23 cellular contexts compared by ENCODE assay signal in the genomic region with DNA sequence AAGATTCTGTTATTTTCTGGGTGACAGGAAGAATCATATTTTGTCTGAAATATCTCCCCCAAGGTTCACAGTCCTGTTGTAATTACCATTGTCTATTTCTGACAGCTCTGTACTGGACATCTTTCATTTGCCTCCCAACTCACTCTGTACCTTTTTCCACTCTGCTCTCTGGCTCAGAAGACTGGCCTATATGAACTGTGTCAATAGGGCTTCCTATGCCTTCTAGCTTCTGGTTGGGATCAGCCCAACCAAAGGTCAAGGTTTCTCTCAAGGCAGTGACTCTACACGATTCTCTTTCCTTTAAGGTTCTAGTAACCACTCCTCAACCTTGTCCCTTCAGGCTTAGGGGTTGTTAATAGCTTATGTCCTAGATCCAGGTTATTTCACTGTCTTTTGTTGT. TPM values are rescaled to one million over a fixed set of nuclear protein-coding genes. Genes with fewer than 3 reads are reported as not detected.
DNase-seq lines count a peak whose midpoint lies in the region; ATAC-seq, FAIRE-seq and TF ChIP-seq lines count a peak whose summit lies in the region.
"Had no signal": no experiment of that assay in that cellular context is flagged by ENCODE, and none has a peak within 500 bp of the region (broad histone marks: within the 10 kb centered on the region; RNA-seq: fewer than 3 reads in every experiment).

No MANE protein-coding gene starts in this region.

- no peak for TF ChIP-seq CTCF in body of pancreas (IDR thresholded peaks at IDR 0.05)

- TF ChIP-seq POLR2A in body of pancreas (IDR thresholded peaks at IDR 0.05) = no peak

- peak overlapping the region; percentile 78 for H3K27ac Mint-ChIP-seq in activated T-cell treated with anti-CD3 and anti-CD28 coated beads, Interleukin-2, amount 50 U/mL, for 72 hours
- H3K27ac Mint-ChIP-seq in T-helper 17 cell = peak overlapping the region; percentile 6
- H3K27ac Mint-ChIP-seq: H9 had no signal

- H3K4me3 Mint-ChIP-seq in activated T-cell treated with anti-CD3 and anti-CD28 coated beads, Interleukin-2, amount 50 U/mL, for 72 hours = no peak overlapping the region
- no peak overlapping the region for H3K4me3 Mint-ChIP-seq in activated T-cell treated with anti-CD3 and anti-CD28 coated beads, Interleukin-2, amount 50 U/mL, for 4 hours
- H3K4me3 Mint-ChIP-seq in T-helper 17 cell = no peak overlapping the region
- H3K4me3 Mint-ChIP-seq: CD4-positive, alpha-beta memory T cell; H9 had no signal

- H3K4me1 Mint-ChIP-seq in activated T-cell treated with anti-CD3 and anti-CD28 coated beads, Interleukin-2, amount 50 U/mL, for 72 hours (ENCODE audit: low read depth) = peaks cover 17% of the 10 kb centered on the region
- peaks cover 2% of the 10 kb centered on the region for H3K4me1 Mint-ChIP-seq in activated T-cell treated with anti-CD3 and anti-CD28 coated beads, Interleukin-2, amount 50 U/mL, for 4 hours (ENCODE audit: low read depth)
- H3K4me1 Mint-ChIP-seq in T-helper 17 cell = peaks cover 15% of the 10 kb centered on the region
- H3K4me1 Mint-ChIP-seq: H9 had no signal

- H3K9me3 ChIP-seq in T-helper 17 cell (ENCODE audit: control insufficient read depth, low read length, poor library complexity, severe bottlenecking) (no peaks in the 10 kb centered on the region), small intestine (ENCODE audit: control insufficient read depth, low read depth) (no peaks in the 10 kb centered on the region), body of pancreas (no peaks in the 10 kb centered on the region)
- H3K9me3 ChIP-seq: BE2C had no signal

- ATAC-seq in activated T-cell treated with anti-CD3 and anti-CD28 coated beads, Interleukin-2, amount 50 U/mL, for 72 hours (replicated peaks in 1 of 2) = no peak
- ATAC-seq in activated T-cell treated with anti-CD3 and anti-CD28 coated beads, Interleukin-2, amount 50 U/mL, for 4 hours = no peak
- no peak for ATAC-seq in T-helper 17 cell
- peak; percentile 68 for ATAC-seq in left colon
- no peak for ATAC-seq in body of pancreas
- ATAC-seq: HCT116 had no signal

- no peaks in the 10 kb centered on the region for H3K27me3 Mint-ChIP-seq in activated T-cell treated with anti-CD3 and anti-CD28 coated beads, Interleukin-2, amount 50 U/mL, for 72 hours (ENCODE audit: low read depth)
- H3K27me3 Mint-ChIP-seq in activated T-cell treated with anti-CD3 and anti-CD28 coated beads, Interleukin-2, amount 50 U/mL, for 4 hours (ENCODE audit: low read depth) = no peaks in the 10 kb centered on the region
- H3K27me3 Mint-ChIP-seq in T-helper 17 cell = no peaks in the 10 kb centered on the region
- H3K27me3 Mint-ChIP-seq: CD4-positive, alpha-beta memory T cell had no signal

- H3K27ac ChIP-seq in small intestine (ENCODE audit: low read depth in 1 of 2, low read length in 1 of 2) (no peak overlapping the region), body of pancreas (no peak overlapping the region)
- H3K27ac ChIP-seq: 22Rv1, GM23248 had no signal

- H3K36me3 ChIP-seq in small intestine (ENCODE audit: control insufficient read depth in 2 of 2, insufficient read depth in 2 of 2, low read length in 2 of 2) (peaks cover 17 to 27% of the 10 kb centered on the region in 2 donors), body of pancreas (replicated peaks in 1 of 2; ENCODE audit: insufficient read depth in 1 of 2, low read depth in 2 of 2) (peaks cover 4 to 36% of the 10 kb centered on the region in 2 donors)

- H3K4me1 ChIP-seq in small intestine (ENCODE audit: control insufficient read depth in 2 of 2, insufficient read depth in 1 of 2, low read depth in 1 of 2, low read length in 1 of 2) = no peaks in the 10 kb centered on the region
- no peaks in the 10 kb centered on the region for H3K4me1 ChIP-seq in body of pancreas
- H3K4me1 ChIP-seq: BE2C had no signal

- H3K4me3 ChIP-seq in small intestine (ENCODE audit: low read depth in 1 of 2, low read length in 2 of 2) = no peak overlapping the region
- H3K4me3 ChIP-seq in body of pancreas = no peak overlapping the region
- H3K4me3 ChIP-seq: GM23248 had no signal

- H3K9me3 Mint-ChIP-seq in activated T-cell treated with anti-CD3 and anti-CD28 coated beads, Interleukin-2, amount 50 U/mL, for 72 hours = no peaks in the 10 kb centered on the region
- H3K9me3 Mint-ChIP-seq in activated T-cell treated with anti-CD3 and anti-CD28 coated beads, Interleukin-2, amount 50 U/mL, for 4 hours = no peaks in the 10 kb centered on the region
- H3K9me3 Mint-ChIP-seq: CD4-positive, alpha-beta memory T cell; H9 had no signal

- DNase-seq in activated T-cell treated with anti-CD3 and anti-CD28 coated beads, Interleukin-2, amount 50 U/mL, for 72 hours = no peak
- DNase-seq in activated T-cell treated with anti-CD3 and anti-CD28 coated beads, Interleukin-2, amount 50 U/mL, for 4 hours = no peak
- no peak for DNase-seq in T-helper 17 cell
- no peak for DNase-seq in left colon
- peak; percentile 18 for DNase-seq in small intestine
- no peak for DNase-seq in body of pancreas
- DNase-seq in AML-193 (lab: John Stamatoyannopoulos, UW) = no peak
- no peak for DNase-seq in frontal cortex (ENCODE audit: low spot score in 2 of 2)
- DNase-seq: BE2C; C1 segment of cervical spinal cord; Calu3; CD4-positive, alpha-beta memory T cell; COR-L47; DMS53; DMS79 treated with DMSO at 0.1 percent for 48 hours; GF-D8; GM23248; H9 had no signal

- 71 to 82% (median 75%) methylated on average over 1 of the region's 1 CpG for WGBS in small intestine, 3 donors
- WGBS in body of pancreas, 2 donors = 64 to 85% methylated on average over 1 of the region's 1 CpG

- intact Hi-C loops in left colon (cut with DNase I, micrococcal nuclease) (no loop called here), body of pancreas (cut with DNase I) (no loop called here)

- FAIRE-seq in small intestine (lab: Jason Lieb, UNC) (no peak), frontal cortex (lab: Jason Lieb, UNC) (no peak)
- FAIRE-seq: A204.1, GM12891, GM18507 had no signal

- no peaks in the 10 kb centered on the region for H3K27me3 ChIP-seq in small intestine (ENCODE audit: control insufficient read depth in 2 of 2, insufficient read depth in 2 of 2, low read length in 2 of 2)
- no peaks in the 10 kb centered on the region for H3K27me3 ChIP-seq in body of pancreas
- H3K27me3 ChIP-seq: BE2C had no signal

- peaks cover 12 to 25% of the 10 kb centered on the region in 2 donors for H3K36me3 Mint-ChIP-seq in activated T-cell treated with anti-CD3 and anti-CD28 coated beads, Interleukin-2, amount 50 U/mL, for 72 hours (ENCODE audit: insufficient read depth in 2 of 2)
- peaks cover 47% of the 10 kb centered on the region for H3K36me3 Mint-ChIP-seq in activated T-cell treated with anti-CD3 and anti-CD28 coated beads, Interleukin-2, amount 50 U/mL, for 4 hours (ENCODE audit: insufficient read depth)
- peaks cover 17% of the 10 kb centered on the region for H3K36me3 Mint-ChIP-seq in T-helper 17 cell (ENCODE audit: low read depth)

RNA-seq across cellular contexts. Expression of gene KLHL12, which starts 17.5 kb away (rescaled TPM):
- 10 to 100 TPM; 43.8 to 52.5 TPM for total RNA-seq in activated T-cell treated with anti-CD3 and anti-CD28 coated beads, Interleukin-2, amount 50 U/mL, for 72 hours
- 10 to 100 TPM; 31.1 to 32.5 (median 32.3) TPM for total RNA-seq in activated T-cell treated with anti-CD3 and anti-CD28 coated beads, Interleukin-2, amount 50 U/mL, for 4 hours
- 10 to 100 TPM; 16.7 to 21.1 TPM for total RNA-seq in T-helper 17 cell
- total RNA-seq in left colon = 10 to 100 TPM; 28.9 to 35.0 TPM
- polyA plus RNA-seq in small intestine = 10 to 100 TPM; 12.7 to 18.6 (median 15.7) TPM
- 10 to 100 TPM; 15.3 to 21.8 TPM for total RNA-seq in body of pancreas
- 43.6 TPM for total RNA-seq in frontal cortex

RNA-seq across cellular contexts. Expression of gene RABIF, which starts 20.5 kb away (rescaled TPM):
- total RNA-seq in activated T-cell treated with anti-CD3 and anti-CD28 coated beads, Interleukin-2, amount 50 U/mL, for 72 hours = 10 to 100 TPM in 1 of 2 donors, 1 to 10 TPM in 1; 8.4 to 10.8 TPM
- 10 to 100 TPM in 2 of 3 donors, 1 to 10 TPM in 1; 9.7 to 10.3 (median 10.2) TPM for total RNA-seq in activated T-cell treated with anti-CD3 and anti-CD28 coated beads, Interleukin-2, amount 50 U/mL, for 4 hours
- total RNA-seq in T-helper 17 cell (10 to 100 TPM; 10.3 to 11.1 TPM), left colon (10 to 100 TPM; 12.0 to 14.3 TPM), body of pancreas (1 to 10 TPM; 2.6 to 4.0 TPM), frontal cortex (15.5 TPM)
- polyA plus RNA-seq in small intestine = 10 to 100 TPM in 2 of 3 donors, 1 to 10 TPM in 1; 7.8 to 11.2 (median 10.3) TPM

RNA-seq across cellular contexts. Expression of gene ADIPOR1, which starts 48.6 kb away (rescaled TPM):
- total RNA-seq in activated T-cell treated with anti-CD3 and anti-CD28 coated beads, Interleukin-2, amount 50 U/mL, for 72 hours = 10 to 100 TPM; 72.0 to 75.3 TPM
- 10 to 100 TPM; 85.7 to 94.1 (median 90.7) TPM for total RNA-seq in activated T-cell treated with anti-CD3 and anti-CD28 coated beads, Interleukin-2, amount 50 U/mL, for 4 hours
- total RNA-seq in T-helper 17 cell (100 to 1,000 TPM in 1 of 2 donors, 10 to 100 TPM in 1; 65.8 to 126 TPM), left colon (10 to 100 TPM; 69.7 to 90.4 TPM), body of pancreas (10 to 100 TPM; 38.6 to 52.4 TPM), frontal cortex (51.4 TPM)
- polyA plus RNA-seq in small intestine = 10 to 100 TPM; 48.5 to 56.2 (median 51.4) TPM

RNA-seq across cellular contexts. Expression of gene CYB5R1, which starts 57.6 kb away (rescaled TPM):
- 10 to 100 TPM; 24.9 to 30.1 TPM for total RNA-seq in activated T-cell treated with anti-CD3 and anti-CD28 coated beads, Interleukin-2, amount 50 U/mL, for 72 hours
- total RNA-seq in activated T-cell treated with anti-CD3 and anti-CD28 coated beads, Interleukin-2, amount 50 U/mL, for 4 hours = 10 to 100 TPM; 28.9 to 36.4 (median 32.5) TPM
- 10 to 100 TPM; 41.6 to 42.4 TPM for total RNA-seq in T-helper 17 cell
- total RNA-seq in left colon = 10 to 100 TPM; 21.2 to 31.9 TPM
- 10 to 100 TPM in 2 of 3 donors, 1 to 10 TPM in 1; 6.5 to 27.7 (median 14.1) TPM for polyA plus RNA-seq in small intestine
- 10 to 100 TPM; 23.4 to 32.4 TPM for total RNA-seq in body of pancreas
- 21.2 TPM for total RNA-seq in frontal cortex
